In the genomic region with DNA sequence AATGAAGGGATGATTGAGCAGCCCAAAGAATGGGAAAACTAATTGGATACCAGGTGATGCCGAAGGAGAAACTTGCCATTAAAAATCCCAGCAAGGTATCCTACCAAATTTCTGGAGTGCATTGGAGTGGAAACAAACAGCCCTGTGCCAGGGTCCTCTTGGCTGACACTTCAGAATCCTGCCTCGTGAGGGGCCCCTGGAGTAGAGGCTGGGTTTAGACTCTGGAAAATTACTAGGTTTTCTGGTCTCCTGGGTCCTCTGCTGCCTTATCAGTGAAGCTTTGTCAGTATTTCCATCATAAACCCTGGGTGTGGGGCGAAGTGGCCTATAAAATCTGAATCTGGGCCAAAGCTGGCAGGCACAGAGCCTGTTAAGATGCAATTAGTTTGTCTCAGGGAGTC, we compare ENCODE assay signal across 20 cellular contexts.
DNase-seq lines count a peak whose midpoint lies in the region; ATAC-seq lines count a peak whose summit lies in the region.
"Had no signal": no experiment of that assay in that cellular context is flagged by ENCODE, and none has a peak within 500 bp of the region (broad histone marks: within the 10 kb centered on the region; RNA-seq: fewer than 3 reads in every experiment).

No MANE protein-coding gene starts in this region.

- H3K27ac ChIP-seq in muscle layer of colon (ENCODE audit: low read depth, low read length) (peak overlapping the region; percentile 17), aorta (ENCODE audit: low read depth in 1 of 2, low read length in 2 of 2) (no peak overlapping the region)
- H3K27ac ChIP-seq: gastrocnemius medialis had no signal

- H3K27me3 ChIP-seq in muscle layer of colon (ENCODE audit: control insufficient read depth in 1 of 2, insufficient read depth in 2 of 2, low read length in 2 of 2) (no peaks in the 10 kb centered on the region), aorta (ENCODE audit: control insufficient read depth in 1 of 2, insufficient read depth in 2 of 2, low read length in 1 of 2) (no peaks in the 10 kb centered on the region)
- H3K27me3 ChIP-seq: gastrocnemius medialis, testis had no signal

- H3K4me3 ChIP-seq in muscle layer of colon (ENCODE audit: low read depth in 1 of 2, low read length in 2 of 2): no peak overlapping the region
- H3K4me3 ChIP-seq in aorta (ENCODE audit: low read length in 2 of 2): no peak overlapping the region
- H3K4me3 ChIP-seq: gastrocnemius medialis, testis had no signal

- no peaks in the 10 kb centered on the region for H3K9me3 ChIP-seq in muscle layer of colon (ENCODE audit: low read length)
- H3K9me3 ChIP-seq in aorta (ENCODE audit: control insufficient read depth, low read length): no peaks in the 10 kb centered on the region
- H3K9me3 ChIP-seq: gastrocnemius medialis, testis had no signal

- ATAC-seq in Right ventricle myocardium inferior (peak; percentile 44), aorta (ENCODE audit: low FRiP score) (peak; percentile 49), HG03139 (IDR thresholded peaks at IDR 0.05; ENCODE audit: unreplicated experiment) (no peak)
- ATAC-seq: activated naive CD8-positive, alpha-beta T cell treated with anti-CD3 and anti-CD28 coated beads, Interleukin-2, amount 50 U/mL, for 24 hours; activated T-helper 17 cell treated with anti-CD3 and anti-CD28 coated beads, Interleukin-2, amount 50 U/mL, for 72 hours; gastrocnemius medialis; T-helper 17 cell had no signal

- H3K4me1 ChIP-seq in muscle layer of colon (ENCODE audit: insufficient read depth, low read length) (peaks cover 28% of the 10 kb centered on the region), aorta (ENCODE audit: control insufficient read depth in 1 of 2, insufficient read depth in 2 of 2, low read length in 2 of 2) (peaks cover 0 to 7% of the 10 kb centered on the region in 2 donors)

- no peak overlapping the region for H3K9ac ChIP-seq in muscle layer of colon (ENCODE audit: low read length)

- H3K36me3 ChIP-seq in muscle layer of colon (ENCODE audit: insufficient read depth, low read length) (no peaks in the 10 kb centered on the region), aorta (ENCODE audit: control insufficient read depth in 1 of 2, insufficient read depth in 2 of 2, low read length in 1 of 2) (no peaks in the 10 kb centered on the region)
- H3K36me3 ChIP-seq: gastrocnemius medialis had no signal

- DNase-seq in Right ventricle myocardium inferior (ENCODE audit: missing footprints) (no peak), cardiac septum (ENCODE audit: low spot score) (no peak), astrocyte of the hippocampus (ENCODE audit: low read depth, low spot score) (peak; percentile 58), aorta (no peak), glomerular visceral epithelial cell (ENCODE audit: extremely low spot score) (no peak), GDM1 (lab: John Stamatoyannopoulos, UW) (no peak)
- DNase-seq: activated naive CD8-positive, alpha-beta T cell treated with anti-CD3 and anti-CD28 coated beads, Interleukin-2, amount 50 U/mL, for 24 hours; CD4-positive, CD25-positive, alpha-beta regulatory T cell; DND-41; gastrocnemius medialis; mammary epithelial cell; NCI-H2227 treated with DMSO at 0.1 percent for 48 hours; SHP77; stimulated activated CD4-positive, alpha-beta T cell treated with anti-CD3 and anti-CD28 coated beads, Interleukin-4, amount 100 ng/mL, for 24 hours; stimulated activated CD8-positive, alpha-beta memory T cell treated with anti-CD3 and anti-CD28 coated beads, Interleukin-4, amount 100 ng/mL, for 48 hours; T-helper 17 cell; testis had no signal

- WGBS in aorta, 2 donors: 28 to 35% methylated on average over 3 of the region's 3 CpGs

- intact Hi-C loops in Right ventricle myocardium inferior (cut with DNase I): no loop called here
- intact Hi-C loops in cardiac septum (cut with DNase I): no loop called here
- intact Hi-C loops in aorta (cut with DNase I): loop anchor here in 1 of 2 donors (10.0 kb wide), 1 partner anchor 1070 kb away; a partner anchor contains a TSS
